18 cellular contexts compared by ENCODE assay signal in the genomic region with DNA sequence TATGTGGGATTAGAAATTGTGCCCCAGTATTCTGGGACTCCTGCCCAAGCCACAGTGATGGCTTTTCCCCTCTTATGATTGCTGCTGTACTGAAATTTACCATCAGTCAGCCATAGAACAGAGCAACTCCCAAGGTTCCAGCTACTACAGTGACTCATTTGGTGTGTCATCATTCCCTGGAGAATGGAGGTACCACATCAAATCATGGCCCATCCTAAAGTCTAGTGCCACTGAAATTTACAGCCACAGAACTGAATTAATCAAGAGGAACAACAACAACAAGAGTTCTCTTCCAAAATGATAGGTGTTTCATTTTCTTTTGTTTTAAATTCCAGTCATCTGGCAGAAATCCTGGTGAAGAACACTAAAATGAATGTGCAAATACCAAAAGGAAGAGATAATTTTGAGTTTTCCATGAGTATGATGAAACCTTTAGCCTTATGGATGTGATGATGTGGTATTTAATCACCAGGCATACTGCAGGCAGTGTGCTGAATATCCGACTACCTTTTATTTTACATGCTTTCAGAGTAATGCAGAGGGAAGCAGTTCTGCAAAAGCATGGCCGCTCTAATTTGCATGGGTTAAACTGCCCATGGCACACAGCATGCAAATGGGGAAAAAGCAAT.
A peak's percentile ranks its signal among the peaks of the same experiment; 100 is the strongest.
DNase-seq lines count a peak whose midpoint lies in the region; ATAC-seq and TF ChIP-seq lines count a peak whose summit lies in the region.
"Had no signal": no experiment of that assay in that cellular context is flagged by ENCODE, and none has a peak within 500 bp of the region (broad histone marks: within the 10 kb centered on the region; RNA-seq: fewer than 3 reads in every experiment).

No MANE protein-coding gene starts in this region.

- no peak overlapping the region for H3K27ac Mint-ChIP-seq in stimulated activated naive B cell treated with anti-CD40 and anti-IgM and Interleukin-4, amounts not matched to agents 10 μg/mL and 1 μg/mL and 100 μg/mL, for 72 hours
- H3K27ac Mint-ChIP-seq: activated CD4-positive, alpha-beta T cell treated with anti-CD3 and anti-CD28 coated beads, Interleukin-2, amount 10 ng/mL, durations not matched to agents 24 days and 14 days; CD4-positive, alpha-beta memory T cell; memory B cell had no signal

- no peak overlapping the region for H3K4me3 ChIP-seq in epithelial cell of esophagus (ENCODE audit: low read length)
- H3K4me3 ChIP-seq: transverse colon had no signal

- no peak for TF ChIP-seq CTCF in epithelial cell of esophagus (IDR thresholded peaks at IDR 0.05; ENCODE audit: insufficient read depth, low read depth, low read length, missing control alignments)

- peaks cover 0 to 1% of the 10 kb centered on the region in 2 donors for H3K36me3 Mint-ChIP-seq in stimulated activated naive B cell treated with anti-CD40 and anti-IgM and Interleukin-4, amounts not matched to agents 10 μg/mL and 1 μg/mL and 100 μg/mL, for 72 hours

- DNase-seq in GM04504 (ENCODE audit: low read depth) (peak; percentile 59), RKO (ENCODE audit: low spot score) (peak; percentile 39), epithelial cell of esophagus (ENCODE audit: low read depth) (peak; percentile 55), renal cortical epithelial cell (ENCODE audit: low read depth) (peak; percentile 77), inferior parietal cortex (ENCODE audit: extremely low spot score) (no peak)
- DNase-seq in stimulated activated naive B cell treated with anti-CD40 and anti-IgM and Interleukin-4, amounts not matched to agents 10 μg/mL and 1 μg/mL and 100 μg/mL, for 72 hours = no peak
- DNase-seq: activated CD4-positive, alpha-beta T cell treated with anti-CD3 and anti-CD28 coated beads, Interleukin-2, amount 10 ng/mL, durations not matched to agents 24 days and 14 days; activated T-cell treated with anti-CD3 and anti-CD28 coated beads, Interleukin-2, amount 50 U/mL, for 1 hour; CD4-positive, alpha-beta memory T cell; NCI-H1694; NCI-H748 treated with DMSO at 0.1 percent for 48 hours; stimulated activated CD4-positive, alpha-beta T cell treated with anti-CD3 and anti-CD28 coated beads, Interleukin-4, amount 100 ng/mL, for 24 hours; transverse colon had no signal

- H3K4me3 Mint-ChIP-seq in stimulated activated naive B cell treated with anti-CD40 and anti-IgM and Interleukin-4, amounts not matched to agents 10 μg/mL and 1 μg/mL and 100 μg/mL, for 72 hours = no peak overlapping the region
- H3K4me3 Mint-ChIP-seq: activated CD4-positive, alpha-beta T cell treated with anti-CD3 and anti-CD28 coated beads, Interleukin-2, amount 10 ng/mL, durations not matched to agents 24 days and 14 days; CD4-positive, alpha-beta memory T cell; memory B cell had no signal

- no peak for ATAC-seq in stimulated activated naive B cell treated with anti-CD40 and anti-IgM and Interleukin-4, amounts not matched to agents 10 μg/mL and 1 μg/mL and 100 μg/mL, for 72 hours (replicated peaks)
- ATAC-seq in GM21786 (IDR thresholded peaks at IDR 0.05; ENCODE audit: unreplicated experiment) (no peak), HG03457 (IDR thresholded peaks at IDR 0.05; ENCODE audit: unreplicated experiment) (no peak)
- ATAC-seq: esophagus mucosa, sciatic nerve had no signal

- H3K4me1 Mint-ChIP-seq in stimulated activated naive B cell treated with anti-CD40 and anti-IgM and Interleukin-4, amounts not matched to agents 10 μg/mL and 1 μg/mL and 100 μg/mL, for 72 hours = no peaks in the 10 kb centered on the region
- H3K4me1 Mint-ChIP-seq: activated CD4-positive, alpha-beta T cell treated with anti-CD3 and anti-CD28 coated beads, Interleukin-2, amount 10 ng/mL, durations not matched to agents 24 days and 14 days; memory B cell had no signal

- H3K9me3 Mint-ChIP-seq in stimulated activated naive B cell treated with anti-CD40 and anti-IgM and Interleukin-4, amounts not matched to agents 10 μg/mL and 1 μg/mL and 100 μg/mL, for 72 hours = peaks cover 0 to 3% of the 10 kb centered on the region in 2 donors
- H3K9me3 Mint-ChIP-seq: activated CD4-positive, alpha-beta T cell treated with anti-CD3 and anti-CD28 coated beads, Interleukin-2, amount 10 ng/mL, durations not matched to agents 24 days and 14 days; CD4-positive, alpha-beta memory T cell had no signal

- no peaks in the 10 kb centered on the region for H3K27me3 Mint-ChIP-seq in stimulated activated naive B cell treated with anti-CD40 and anti-IgM and Interleukin-4, amounts not matched to agents 10 μg/mL and 1 μg/mL and 100 μg/mL, for 72 hours
- H3K27me3 Mint-ChIP-seq: activated CD4-positive, alpha-beta T cell treated with anti-CD3 and anti-CD28 coated beads, Interleukin-2, amount 10 ng/mL, durations not matched to agents 24 days and 14 days; CD4-positive, alpha-beta memory T cell; memory B cell had no signal

Comparison
In these comparisons a context has a peak if more than half of its experiments do, and no peak if none do; other contexts are left out.
1. DNase-seq: peak in GM04504 (single experiment), RKO (single experiment), epithelial cell of esophagus (single experiment) and renal cortical epithelial cell (single experiment); none in stimulated activated naive B cell treated with anti-CD40 and anti-IgM and Interleukin-4, amounts not matched to agents 10 μg/mL and 1 μg/mL and 100 μg/mL, for 72 hours (single experiment) and inferior parietal cortex (single experiment).